In the genomic region with DNA sequence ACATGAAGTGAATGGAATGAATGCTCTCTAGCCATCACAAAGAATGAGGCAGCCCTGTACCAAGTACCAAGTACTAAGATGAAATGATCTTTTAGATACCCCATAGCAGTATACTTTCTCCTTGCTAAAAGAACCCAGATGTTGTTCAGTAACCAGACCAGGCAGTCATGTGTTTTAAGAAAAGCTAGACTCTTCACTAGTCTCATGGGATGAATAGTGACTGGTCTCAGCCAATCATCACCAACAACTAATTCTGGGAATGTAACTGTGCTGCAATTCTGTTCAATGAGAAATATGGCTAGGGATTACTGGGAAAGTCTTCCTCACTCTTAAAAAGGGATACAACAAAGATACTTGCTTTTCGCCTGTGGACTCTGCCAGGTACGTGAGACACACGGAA, we compare ENCODE assay signal across 27 cellular contexts. TPM values are rescaled to one million over a fixed set of nuclear protein-coding genes. Genes with fewer than 3 reads are reported as not detected.
DNase-seq lines count a peak whose midpoint lies in the region; ATAC-seq, FAIRE-seq and TF ChIP-seq lines count a peak whose summit lies in the region.
"Had no signal": no experiment of that assay in that cellular context is flagged by ENCODE, and none has a peak within 500 bp of the region (broad histone marks: within the 10 kb centered on the region; RNA-seq: fewer than 3 reads in every experiment).

No MANE protein-coding gene starts in this region.

- DNase-seq in K562 (ENCODE audit: extremely low read depth in 1 of 4, low spot score in 3 of 4): no peak
- DNase-seq in fibroblast of gingiva (ENCODE audit: low read depth): peak; percentile 17
- DNase-seq in fibroblast of peridontal ligament (ENCODE audit: extremely low read depth): peak; percentile 68
- no peak for DNase-seq in mesenchymal stem cell
- no peak for DNase-seq in T-helper 1 cell
- no peak for DNase-seq in kidney tubule cell (ENCODE audit: low spot score)
- no peak for DNase-seq in NCI-H2107 treated with DMSO at 0.1 percent for 48 hours (lab: John Stamatoyannopoulos, UW; ENCODE audit: unreplicated experiment)
- DNase-seq in D721Med (ENCODE audit: insufficient read length, low spot score): no peak
- DNase-seq: AML-193; Caco-2; Calu3; CD4-positive, alpha-beta T cell; CD8-positive, alpha-beta T cell; DMS 273 treated with DMSO at 0.1 percent for 48 hours; DMS153; DMS53; DMS79; DND-41; EL; GDM1 had no signal

- H3K4me3 ChIP-seq in K562 (no peak overlapping the region), mesenchymal stem cell (ENCODE audit: insufficient read depth in 1 of 2, low read depth in 1 of 2, low read length in 2 of 2) (no peak overlapping the region)
- H3K4me3 ChIP-seq: A549; BLaER1 treated with 17β-estradiol and CSF1 and Interleukin-3, amounts not matched to agents 10 nM and 100 nM; GM12878 had no signal

- TF ChIP-seq CTCF in K562 (IDR thresholded peaks at IDR 0.05 in 2 of 3, conservative IDR thresholded peaks at IDR 0.05 in 1 of 3; ENCODE audit: insufficient read depth in 2 of 3, low read depth in 1 of 3, low read length in 3 of 3) (no peak), D721Med (IDR thresholded peaks at IDR 0.05; ENCODE audit: insufficient read depth, missing control alignments) (no peak)

- H4K20me1 ChIP-seq in K562 (replicated peaks; ENCODE audit: control insufficient read depth, insufficient read depth, low read length): no peaks in the 10 kb centered on the region; the same call in 1 of the 2 replicates
- H4K20me1 ChIP-seq: BLaER1 treated with 17β-estradiol and CSF1 and Interleukin-3, amounts not matched to agents 10 nM and 100 nM had no signal

- no peaks in the 10 kb centered on the region for H3K27me3 ChIP-seq in K562 (ENCODE audit: control insufficient read depth in 2 of 2, insufficient read depth in 2 of 2, low read length in 2 of 2)
- H3K27me3 ChIP-seq in mesenchymal stem cell (ENCODE audit: control insufficient read depth in 1 of 2, insufficient read depth in 1 of 2, low read length in 2 of 2): no peaks in the 10 kb centered on the region
- H3K27me3 ChIP-seq: BLaER1 treated with 17β-estradiol and CSF1 and Interleukin-3, amounts not matched to agents 10 nM and 100 nM had no signal

- H3K9ac ChIP-seq in K562 (ENCODE audit: insufficient read depth in 1 of 2, low read depth in 2 of 2, low read length in 2 of 2) (no peak overlapping the region), mesenchymal stem cell (ENCODE audit: low read length) (peak overlapping the region; percentile 17)
- H3K9ac ChIP-seq: BLaER1 treated with 17β-estradiol and CSF1 and Interleukin-3, amounts not matched to agents 10 nM and 100 nM had no signal

- H4K91ac ChIP-seq in mesenchymal stem cell (ENCODE audit: low read length): no peak overlapping the region

- H3K4me2 ChIP-seq in K562 (ENCODE audit: insufficient read depth, low read length): no peak overlapping the region
- H3K4me2 ChIP-seq in mesenchymal stem cell (ENCODE audit: low read length, poor library complexity, severe bottlenecking): no peak overlapping the region
- H3K4me2 ChIP-seq: A549; BLaER1 treated with 17β-estradiol and CSF1 and Interleukin-3, amounts not matched to agents 10 nM and 100 nM had no signal

- no peak for TF ChIP-seq EP300 in K562 (IDR thresholded peaks at IDR 0.05; ENCODE audit: low read length)

- no peak overlapping the region for H3K14ac ChIP-seq in mesenchymal stem cell (ENCODE audit: low read length in 2 of 2)

- H4K8ac ChIP-seq in mesenchymal stem cell (ENCODE audit: low read length): no peak overlapping the region

- H3K4me1 ChIP-seq in K562 (replicated peaks in 1 of 2; ENCODE audit: control insufficient read depth in 2 of 2, insufficient read depth in 2 of 2, low read length in 2 of 2): peaks cover 8 to 19% of the 10 kb centered on the region in 2 experiments
- H3K4me1 ChIP-seq in mesenchymal stem cell (ENCODE audit: control insufficient read depth, insufficient read depth, low read depth, low read length): no peaks in the 10 kb centered on the region
- H3K4me1 ChIP-seq: A549; BLaER1 treated with 17β-estradiol and CSF1 and Interleukin-3, amounts not matched to agents 10 nM and 100 nM; Caco-2 had no signal

- H3K9me1 ChIP-seq in K562 (ENCODE audit: control insufficient read depth, insufficient read depth, low read length): no peaks in the 10 kb centered on the region

- H2AFZ ChIP-seq in K562 (ENCODE audit: low read depth, low read length) (no peak overlapping the region), mesenchymal stem cell (ENCODE audit: low read depth, low read length) (no peak overlapping the region)

- BruUV-seq in K562 (replicated peaks; lab: Mats Ljungman, UMichigan): no TSS peak

- no peak overlapping the region for H2AK5ac ChIP-seq in mesenchymal stem cell (ENCODE audit: low read length, severe bottlenecking)

- no peak for ATAC-seq in K562
- ATAC-seq: A549; CD8-positive, alpha-beta T cell; GM12878 had no signal

- no peak overlapping the region for H3K27ac ChIP-seq in K562 (ENCODE audit: extremely low read depth, low read depth, low read length)
- H3K27ac ChIP-seq in mesenchymal stem cell (ENCODE audit: low read length, poor library complexity, severe bottlenecking): no peak overlapping the region
- H3K27ac ChIP-seq: 22Rv1; A549; BLaER1 treated with 17β-estradiol and CSF1 and Interleukin-3, amounts not matched to agents 10 nM and 100 nM; C4-2B had no signal

- H2BK5ac ChIP-seq in mesenchymal stem cell (ENCODE audit: low read depth, low read length, poor library complexity, severe bottlenecking): no peak overlapping the region

- CTCF ChIA-PET in K562 (lab: Yijun Ruan, JAX; ENCODE audit: low intra/inter-chr PET ratio): no interaction called here

- peaks cover 56% of the 10 kb centered on the region for H3K79me2 ChIP-seq in K562 (ENCODE audit: control insufficient read depth, insufficient read depth, low read length)

- H2BK12ac ChIP-seq in mesenchymal stem cell (ENCODE audit: low read length in 2 of 2): no peak overlapping the region

- no peak for TF ChIP-seq RAD21 in K562 (CRISPR knock-in tag; conservative IDR thresholded peaks at IDR 0.05 in 1 of 2, IDR thresholded peaks at IDR 0.05 in 1 of 2)

- H3K36me3 ChIP-seq in K562 (ENCODE audit: control insufficient read depth, insufficient read depth, low read length) (no peaks in the 10 kb centered on the region; the same call in 2 of the 3 replicates), mesenchymal stem cell (ENCODE audit: control insufficient read depth in 1 of 2, insufficient read depth in 2 of 2, low read depth in 1 of 2, low read length in 2 of 2) (no peaks in the 10 kb centered on the region)
- H3K36me3 ChIP-seq: BLaER1 treated with 17β-estradiol and CSF1 and Interleukin-3, amounts not matched to agents 10 nM and 100 nM had no signal

- WGBS in K562 (ENCODE audit: insufficient coverage, low coverage, missing lambda C conversion rate): 92% methylated on average over 3 of the region's 3 CpGs
- WGBS in mesenchymal stem cell: 97% methylated on average over 3 of the region's 3 CpGs

- H3K79me1 ChIP-seq in mesenchymal stem cell (replicated peaks; ENCODE audit: low read length, poor library complexity, severe bottlenecking): peaks cover 25% of the 10 kb centered on the region

- POLR2A ChIA-PET in K562 (lab: Yijun Ruan, JAX): interaction anchor here (0.6 kb wide), 1 partner anchor 8 kb away, joined by 3 read pairs; no protein-coding TSS in a partner anchor

- H3K4ac ChIP-seq in mesenchymal stem cell (ENCODE audit: low read depth in 1 of 2, low read length in 2 of 2): no peak overlapping the region

- no peak for TF ChIP-seq POLR2A in K562 (conservative IDR thresholded peaks at IDR 0.05)

- FAIRE-seq in K562 (lab: Jason Lieb, UNC) (peak; percentile 65), D721Med (lab: Jason Lieb, UNC) (no peak)
- FAIRE-seq: A549, GM12878, GM12892, GM18507 had no signal

- no peak overlapping the region for H2BK15ac ChIP-seq in mesenchymal stem cell (ENCODE audit: low read depth, poor library complexity, severe bottlenecking)

- H3K9me3 ChIP-seq in K562 (replicated peaks; ENCODE audit: control insufficient read depth, insufficient read depth, low read depth, low read length) (no peaks in the 10 kb centered on the region), mesenchymal stem cell (ENCODE audit: control insufficient read depth, low read length) (no peaks in the 10 kb centered on the region)
- H3K9me3 ChIP-seq: A549, Caco-2 had no signal

- intact Hi-C loops in K562 (cut with micrococcal nuclease): no loop called here

- H3K18ac ChIP-seq in mesenchymal stem cell (ENCODE audit: low read depth in 1 of 2, low read length in 2 of 2): no peak overlapping the region

- H3K23ac ChIP-seq in mesenchymal stem cell (ENCODE audit: low read length in 2 of 2): no peak overlapping the region

- in situ Hi-C loops in K562 (cut with MboI): no loop called here

- H2BK120ac ChIP-seq in mesenchymal stem cell (ENCODE audit: low read depth, low read length): no peak overlapping the region

TF ChIP-seq in K562, 482 proteins besides CTCF, POLR2A, EP300 and RAD21 (continues in another document):
- no peak for TF ChIP-seq NFATC3 (IDR thresholded peaks at IDR 0.05)
- no peak for TF ChIP-seq ZNF140 (CRISPR knock-in tag; IDR thresholded peaks at IDR 0.05)
- TF ChIP-seq MBD2 (IDR thresholded peaks at IDR 0.05; ENCODE audit: borderline replicate concordance, low read depth): no peak
- TF ChIP-seq OTX1 (CRISPR knock-in tag; IDR thresholded peaks at IDR 0.05): no peak
- no peak for TF ChIP-seq MYBL2 (IDR thresholded peaks at IDR 0.05; ENCODE audit: low read depth)
- TF ChIP-seq MYBL2 (CRISPR knock-in tag; IDR thresholded peaks at IDR 0.05; ENCODE audit: borderline replicate concordance): no peak
- no peak for TF ChIP-seq BCOR (IDR thresholded peaks at IDR 0.05)

RNA-seq across cellular contexts. Expression of a gene that starts 29.5 kb away (rescaled TPM):
- total RNA-seq in K562 (2011; cell fraction: chromatin; rRNA removed; ENCODE audit: low replicate concordance): 112 and 313 TPM in 2 replicates
- total RNA-seq in K562 (2011; cell fraction: nucleolus; rRNA removed): 47.4 and 65.8 TPM in 2 replicates
- total RNA-seq in K562 (2011; cell fraction: nucleoplasm; rRNA removed): 143 and 203 TPM in 2 replicates
- total RNA-seq in K562 (2014; rRNA removed): 19.2 and 22.8 TPM in 2 replicates
- total RNA-seq in K562 (2014; rRNA removed; fragmentation: Illumina TruSeq; extraction: Trizol): 48.9 and 54.3 TPM in 2 replicates
- 26.1 and 27.9 TPM in 2 replicates for total RNA-seq in K562 (2015; rRNA removed; fragmentation: Illumina TruSeq; extraction: Trizol)
- total RNA-seq in K562 (2021): 42.8 and 44.6 TPM in 2 replicates
- 101 and 122 TPM in 2 replicates for polyA plus RNA-seq in K562 (2011; rRNA removed)
- 18.7 and 42.5 TPM in 2 replicates for polyA plus RNA-seq in K562 (2011; cell fraction: cytosol; rRNA removed)
- 251 and 267 TPM in 2 replicates for polyA plus RNA-seq in K562 (2011; cell fraction: nucleus; rRNA removed)
- 19.2 and 19.7 TPM in 2 replicates for polyA plus RNA-seq in K562 (2012)
- 43.9 and 44.4 TPM in 2 replicates for polyA plus RNA-seq in K562 (2014; fragmentation: Illumina TruSeq; extraction: Trizol)
- 10 to 100 TPM in 1 of 2 experiments, 1 to 10 TPM in 1; 8.4 to 11.2 TPM for polyA plus RNA-seq in K562 (2014; fragmentation: Nextera tagmentation; extraction: Ambion mirVana)
- polyA plus RNA-seq in K562 (2014; rRNA removed): 27.6 and 31.1 TPM in 2 replicates
- 107 and 132 TPM in 2 replicates for polyA minus RNA-seq in K562 (2011; rRNA and poly(A)+ RNA removed)
- 31.1 and 32.9 TPM in 2 replicates for polyA minus RNA-seq in K562 (2011; cell fraction: cytosol; rRNA and poly(A)+ RNA removed)
- 59.0 and 76.9 TPM in 2 replicates for polyA minus RNA-seq in K562 (2011; cell fraction: nucleus; rRNA and poly(A)+ RNA removed)
- polyA plus RNA-seq in mesenchymal stem cell (2013, experiment 1 of 2): 17.4 TPM
- polyA plus RNA-seq in mesenchymal stem cell (2013, experiment 2 of 2): 19.2 TPM

Comparison
In these comparisons a context has a peak if more than half of its experiments do, and no peak if none do; other contexts are left out.
1. DNase-seq: peak in fibroblast of gingiva (single experiment) and fibroblast of peridontal ligament (single experiment); none in K562 (0 of 4), mesenchymal stem cell (single experiment), T-helper 1 cell (0 of 5), kidney tubule cell (single experiment), NCI-H2107 treated with DMSO at 0.1 percent for 48 hours (single experiment) and D721Med (single experiment).